In genomic region chr1:12228979-12229378, GRCh38 we compare ENCODE assay signal across 2 cellular contexts.
TF ChIP-seq lines count a peak whose summit lies in the region.

No MANE protein-coding gene starts in this region.

TF ChIP-seq in K562, 482 proteins besides CTCF, POLR2A, EP300 and RAD21:
- no peak for TF ChIP-seq HDAC8 (tag; IDR thresholded peaks at IDR 0.05)
- no peak for TF ChIP-seq PATZ1 (CRISPR knock-in tag; IDR thresholded peaks at IDR 0.05; ENCODE audit: borderline replicate concordance)
- no peak for TF ChIP-seq MCM2 (IDR thresholded peaks at IDR 0.05; ENCODE audit: low read depth)
- no peak for TF ChIP-seq ZNF76 (CRISPR knock-in tag; IDR thresholded peaks at IDR 0.05; ENCODE audit: borderline replicate concordance)
- no peak for TF ChIP-seq MYNN (IDR thresholded peaks at IDR 0.05)
- TF ChIP-seq MYNN (CRISPR knock-in tag; IDR thresholded peaks at IDR 0.05), result no peak
- no peak for TF ChIP-seq HMGN3 (IDR thresholded peaks at IDR 0.05; ENCODE audit: borderline replicate concordance, extremely low read depth, insufficient read length, low read depth, low read length)
- no peak for TF ChIP-seq CC2D1A (IDR thresholded peaks at IDR 0.05)
- no peak for TF ChIP-seq DIDO1 (tag; IDR thresholded peaks at IDR 0.05; ENCODE audit: low read depth)
- no peak for TF ChIP-seq GMEB1 (CRISPR knock-in tag; IDR thresholded peaks at IDR 0.05)
- TF ChIP-seq NCOR1 (IDR thresholded peaks at IDR 0.05), result no peak
- TF ChIP-seq ZKSCAN1 (IDR thresholded peaks at IDR 0.05; ENCODE audit: low read depth, low read length), result no peak
- TF ChIP-seq TAF7 (tag; IDR thresholded peaks at IDR 0.05), result no peak
- no peak for TF ChIP-seq IFI16 (CRISPR knock-in tag; IDR thresholded peaks at IDR 0.05)

TF ChIP-seq in SK-N-SH treated with all-trans-retinoic acid at 6 μM for 48 hours, 23 proteins besides CTCF, POLR2A, EP300 and RAD21:
- TF ChIP-seq PPARA (CRISPR knock-in tag; IDR thresholded peaks at IDR 0.05; ENCODE audit: borderline replicate concordance) (no peak), TSHZ2 (CRISPR knock-in tag; IDR thresholded peaks at IDR 0.05) (no peak), ISL1 (CRISPR knock-in tag; IDR thresholded peaks at IDR 0.05) (no peak), TCF4 (CRISPR knock-in tag; IDR thresholded peaks at IDR 0.05; ENCODE audit: borderline replicate concordance) (no peak), PATZ1 (CRISPR knock-in tag; IDR thresholded peaks at IDR 0.05; ENCODE audit: borderline replicate concordance) (no peak)
